In genomic region chr10:31064334-31064733, GRCh38 we compare ENCODE assay signal across 13 cellular contexts. TPM values are rescaled to one million over a fixed set of nuclear protein-coding genes. Genes with fewer than 3 reads are reported as not detected.
A peak's percentile ranks its signal among the peaks of the same experiment; 100 is the strongest.
DNase-seq lines count a peak whose midpoint lies in the region; TF ChIP-seq lines count a peak whose summit lies in the region.
"Had no signal": no experiment of that assay in that cellular context is flagged by ENCODE, and none has a peak within 500 bp of the region (broad histone marks: within the 10 kb centered on the region; RNA-seq: fewer than 3 reads in every experiment).

No MANE protein-coding gene starts in this region.

- peaks cover 6% of the 10 kb centered on the region for H3K4me1 ChIP-seq in hepatocyte (ENCODE audit: insufficient read depth)

- H3K4me3 ChIP-seq in cardiac fibroblast (replicated peaks in 1 of 2; ENCODE audit: low read depth in 2 of 2, low read length in 2 of 2) (no peak overlapping the region), hepatocyte (no peak overlapping the region)
- H3K4me3 ChIP-seq: SK-N-MC had no signal

- DNase-seq in GM04504 (ENCODE audit: low read depth) (peak; percentile 53), cardiac fibroblast (ENCODE audit: low read depth in 2 of 2) (peak; percentile 73 to 88), hepatocyte (ENCODE audit: low spot score) (peak; percentile 15), smooth muscle cell of the brain vasculature (ENCODE audit: low read depth, low spot score) (peak; percentile 65), NCI-H82 treated with DMSO at 0.1 percent for 48 hours (lab: John Stamatoyannopoulos, UW; ENCODE audit: unreplicated experiment) (no peak), T-helper 1 cell (no peak), midbrain (lab: John Stamatoyannopoulos, UW) (no peak)
- DNase-seq in activated CD4-positive, alpha-beta T cell treated with anti-CD3 and anti-CD28 coated beads for 4 hours = no peak
- DNase-seq: activated CD4-positive, alpha-beta T cell treated with anti-CD3 and anti-CD28 coated beads, Interleukin-2, amount 10 ng/mL, durations not matched to agents 24 days and 14 days; NCI-H510A; stimulated activated CD4-positive, alpha-beta T cell treated with anti-CD3 and anti-CD28 coated beads, Interleukin-12 subunit alpha, Interleukin-12 subunit beta, amount 100 ng/mL, for 4 hours had no signal

- TF ChIP-seq CTCF in cardiac fibroblast (IDR thresholded peaks at IDR 0.05; ENCODE audit: low read depth, low read length) = no peak
- TF ChIP-seq CTCF in hepatocyte (IDR thresholded peaks at IDR 0.05; ENCODE audit: poor library complexity) = no peak

- H3K79me2 ChIP-seq in hepatocyte = no peaks in the 10 kb centered on the region

- WGBS in hepatocyte (ENCODE audit: low lambda C conversion rate, missing lambda C conversion rate) = 51% methylated on average over 2 of the region's 2 CpGs

- H3K27me3 ChIP-seq in hepatocyte = no peaks in the 10 kb centered on the region

- peak overlapping the region; percentile 28 for H3K4me2 ChIP-seq in hepatocyte
- H3K4me2 ChIP-seq: KMS-11 had no signal

- H2AFZ ChIP-seq in hepatocyte = no peak overlapping the region

- H3K27ac ChIP-seq in hepatocyte = no peak overlapping the region
- H3K27ac ChIP-seq: KMS-11, SK-N-MC had no signal

- no peaks in the 10 kb centered on the region for H3K9me2 ChIP-seq in hepatocyte (replicated peaks; ENCODE audit: insufficient read depth)

- H3K36me3 ChIP-seq in hepatocyte (replicated peaks; ENCODE audit: insufficient read depth, low read depth) = no peaks in the 10 kb centered on the region

- no peaks in the 10 kb centered on the region for H4K20me1 ChIP-seq in hepatocyte (ENCODE audit: insufficient read depth, poor library complexity, severe bottlenecking)

- no peaks in the 10 kb centered on the region for H3K9me3 ChIP-seq in hepatocyte (ENCODE audit: low read depth)

RNA-seq across cellular contexts. Expression of gene ZNF438, which starts 32.7 kb away (rescaled TPM):
- 3.2 and 5.0 TPM in 2 replicates for total RNA-seq in hepatocyte
- 2.3 and 3.8 TPM in 2 replicates for polyA plus RNA-seq in hepatocyte

Comparison
In these comparisons a context has a peak if more than half of its experiments do, and no peak if none do; other contexts are left out.
1. DNase-seq: peak in GM04504 (single experiment), cardiac fibroblast (2 of 2), hepatocyte (single experiment) and smooth muscle cell of the brain vasculature (single experiment); none in activated CD4-positive, alpha-beta T cell treated with anti-CD3 and anti-CD28 coated beads for 4 hours (0 of 2), NCI-H82 treated with DMSO at 0.1 percent for 48 hours (single experiment), T-helper 1 cell (0 of 5) and midbrain (single experiment).